In the genomic region with DNA sequence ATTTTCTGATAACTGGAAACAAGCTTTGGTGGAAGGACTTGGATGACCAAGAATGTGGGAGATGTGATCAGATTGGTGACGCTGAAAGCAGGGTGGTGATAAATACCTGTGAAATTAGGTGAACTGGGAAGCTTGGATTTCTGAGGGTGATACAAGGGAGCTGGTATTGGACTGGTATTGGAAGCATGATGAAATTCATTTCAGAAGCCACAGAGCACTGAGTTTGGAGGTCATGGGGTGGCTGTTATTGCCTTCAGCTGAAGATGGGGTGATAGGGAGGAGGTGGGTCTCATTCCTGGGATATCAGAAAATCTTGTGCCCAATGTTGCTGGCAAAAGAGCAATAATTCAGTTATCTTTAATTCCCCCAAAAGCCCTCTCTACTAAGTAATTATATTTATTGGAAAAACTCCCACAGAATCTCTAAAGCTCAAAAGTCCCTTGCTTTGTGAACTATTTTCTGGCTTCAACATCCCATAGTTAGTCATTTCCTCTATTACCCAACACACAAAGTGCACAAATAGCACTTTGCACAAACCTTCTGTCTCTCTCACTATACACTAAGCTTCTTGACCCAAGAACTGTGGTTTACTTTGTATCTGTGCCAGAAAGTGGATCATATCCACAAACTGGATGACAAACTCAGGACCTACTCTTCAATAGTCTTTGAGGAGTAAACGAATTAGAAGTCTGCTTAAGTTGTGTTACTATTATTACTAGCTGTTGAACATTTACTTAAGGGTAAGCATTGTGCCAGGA, we compare ENCODE assay signal across 10 cellular contexts. TPM values are rescaled to one million over a fixed set of nuclear protein-coding genes. Genes with fewer than 3 reads are reported as not detected.
A peak's percentile ranks its signal among the peaks of the same experiment; 100 is the strongest.
DNase-seq lines count a peak whose midpoint lies in the region; ATAC-seq, FAIRE-seq and TF ChIP-seq lines count a peak whose summit lies in the region.
"Had no signal": no experiment of that assay in that cellular context is flagged by ENCODE, and none has a peak within 500 bp of the region (broad histone marks: within the 10 kb centered on the region; RNA-seq: fewer than 3 reads in every experiment).

No MANE protein-coding gene starts in this region.

- peak; percentile 8 for FAIRE-seq in kidney (lab: Jason Lieb, UNC)

- no peak overlapping the region for H3K9ac ChIP-seq in kidney (ENCODE audit: low read length in 2 of 2)

- H3K36me3 ChIP-seq in ACC112 (ENCODE audit: insufficient read depth, low read length) (no peaks in the 10 kb centered on the region), kidney (ENCODE audit: control insufficient read depth in 1 of 2, insufficient read depth in 2 of 2, low read length in 2 of 2) (no peaks in the 10 kb centered on the region)

- no peaks in the 10 kb centered on the region for H3K27me3 ChIP-seq in ACC112 (ENCODE audit: insufficient read depth, low read length)

- ATAC-seq in GM19463 (IDR thresholded peaks at IDR 0.05; ENCODE audit: unreplicated experiment), result no peak

- intact Hi-C loops in kidney (cut with DNase I), result no loop called here

- peak overlapping the region; percentile 27; the same call in 1 of the 2 replicates for H3K4me3 ChIP-seq in ACC112 (ENCODE audit: low read depth, low read length)
- H3K4me3 ChIP-seq in astrocyte of the cerebellum (ENCODE audit: low read depth, low read length), result no peak overlapping the region
- H3K4me3 ChIP-seq in kidney (ENCODE audit: low read length in 2 of 2), result no peak overlapping the region

- H3K4me1 ChIP-seq in ACC112 (ENCODE audit: control insufficient read depth, insufficient read depth, low read length, unreplicated experiment), result peaks cover 27% of the 10 kb centered on the region
- H3K4me1 ChIP-seq in kidney (ENCODE audit: control insufficient read depth in 1 of 2, insufficient read depth in 1 of 2, low read depth in 1 of 2, low read length in 2 of 2), result no peaks in the 10 kb centered on the region

- in situ Hi-C loops in astrocyte of the cerebellum (cut with HindIII; ENCODE audit: low sequenced_read_pairs), result no loop called here

- DNase-seq in HuH-7 (ENCODE audit: low spot score) (peak; percentile 8), astrocyte of the cerebellum (ENCODE audit: low read depth) (peak; percentile 91), kidney (no peak), NCI-H526 treated with DMSO at 0.1 percent for 48 hours (lab: John Stamatoyannopoulos, UW) (no peak), NCI-H82 (lab: John Stamatoyannopoulos, UW) (no peak), NCI-H748 (lab: John Stamatoyannopoulos, UW; ENCODE audit: unreplicated experiment) (no peak)
- DNase-seq: mesendoderm, NCI-H2107 had no signal

- H3K79me2 ChIP-seq in ACC112 (ENCODE audit: control insufficient read depth, insufficient read depth, low read length, unreplicated experiment), result no peaks in the 10 kb centered on the region

- H3K9me3 ChIP-seq in kidney (ENCODE audit: control insufficient read depth in 1 of 2, low read length in 2 of 2), result no peaks in the 10 kb centered on the region

- H2AFZ ChIP-seq in ACC112 (ENCODE audit: low read length, unreplicated experiment), result peak overlapping the region; percentile 0

- H3K27ac ChIP-seq in ACC112 (ENCODE audit: low read depth, low read length) (peak overlapping the region; percentile 85), kidney (ENCODE audit: low read depth in 2 of 2, low read length in 2 of 2) (no peak overlapping the region)

- TF ChIP-seq CTCF in astrocyte of the cerebellum (IDR thresholded peaks at IDR 0.05; ENCODE audit: low read depth, low read length, missing control alignments) (no peak), kidney (IDR thresholded peaks at IDR 0.05; ENCODE audit: borderline replicate concordance, extremely low read depth, insufficient read depth) (no peak)

RNA-seq across cellular contexts. Expression of a gene that starts 23.1 kb away (rescaled TPM):
- 34.7 TPM for total RNA-seq in kidney
- 9.1 TPM for polyA plus RNA-seq in kidney (ENCODE audit: insufficient read depth, low read depth, low replicate concordance)

Comparison
In these comparisons a context has a peak if more than half of its experiments do, and no peak if none do; other contexts are left out.
1. DNase-seq: peak in HuH-7 (single experiment) and astrocyte of the cerebellum (single experiment); none in kidney (single experiment), NCI-H526 treated with DMSO at 0.1 percent for 48 hours (single experiment), NCI-H82 (single experiment) and NCI-H748 (single experiment).